9 cellular contexts compared by ENCODE assay signal in genomic region chr2:55112229-55113016, GRCh38.
DNase-seq lines count a peak whose midpoint lies in the region; ATAC-seq and TF ChIP-seq lines count a peak whose summit lies in the region.
"Had no signal": no experiment of that assay in that cellular context is flagged by ENCODE, and none has a peak within 500 bp of the region (broad histone marks: within the 10 kb centered on the region; RNA-seq: fewer than 3 reads in every experiment).

No MANE protein-coding gene starts in this region.

- H3K27me3 ChIP-seq in tibial nerve = no peaks in the 10 kb centered on the region
- no peaks in the 10 kb centered on the region for H3K27me3 ChIP-seq in CD4-positive, alpha-beta memory T cell (ENCODE audit: insufficient read depth, low read length)

- DNase-seq in COLO668 (lab: John Stamatoyannopoulos, UW; ENCODE audit: unreplicated experiment) = peak; percentile 70
- DNase-seq in NCI-H446 treated with DMSO at 0.1 percent for 48 hours (lab: John Stamatoyannopoulos, UW) = peak; percentile 25
- peak; percentile 70 for DNase-seq in cerebellar cortex (ENCODE audit: low spot score)
- DNase-seq in memory B cell (ENCODE audit: low spot score in 2 of 2) = no peak
- DNase-seq in tibial nerve (ENCODE audit: low spot score in 2 of 2) = peak; percentile 61 to 70
- DNase-seq in GM10266 (ENCODE audit: extremely low spot score) = no peak
- no peak for DNase-seq in CD4-positive, alpha-beta memory T cell

- CTCF ChIA-PET in CD4-positive, alpha-beta memory T cell (lab: Charles Lee; ENCODE audit: partially characterized antibody) = no interaction called here

- peak overlapping the region; percentile 1 for H3K27ac Mint-ChIP-seq in memory B cell
- no peak overlapping the region for H3K27ac Mint-ChIP-seq in CD4-positive, alpha-beta memory T cell

- H3K4me1 Mint-ChIP-seq in memory B cell = peaks cover 2% of the 10 kb centered on the region
- H3K4me1 Mint-ChIP-seq in CD4-positive, alpha-beta memory T cell = no peaks in the 10 kb centered on the region
- H3K4me1 Mint-ChIP-seq: central memory CD8-positive, alpha-beta T cell had no signal

- POLR2A ChIA-PET in CD4-positive, alpha-beta memory T cell (lab: Charles Lee; ENCODE audit: partially characterized antibody) = no interaction called here

- intact Hi-C loops in CD4-positive, alpha-beta memory T cell (cut with micrococcal nuclease) = no loop called here

- ATAC-seq in memory B cell (ENCODE audit: low read depth) (peak; percentile 12), HG03442 (IDR thresholded peaks at IDR 0.05; ENCODE audit: unreplicated experiment) (no peak)

- 28 to 29% methylated on average over 13 of the region's 13 CpGs for WGBS in tibial nerve, 2 donors

- no peaks in the 10 kb centered on the region for H3K36me3 ChIP-seq in tibial nerve
- no peaks in the 10 kb centered on the region for H3K36me3 ChIP-seq in CD4-positive, alpha-beta memory T cell (ENCODE audit: insufficient read depth, low read length)

- no peaks in the 10 kb centered on the region for H3K9me3 ChIP-seq in tibial nerve
- no peaks in the 10 kb centered on the region for H3K9me3 ChIP-seq in CD4-positive, alpha-beta memory T cell (ENCODE audit: control insufficient read depth in 1 of 2, low read length in 2 of 2)

- no peak for TF ChIP-seq POLR2A in tibial nerve (IDR thresholded peaks at IDR 0.05)

- TF ChIP-seq CTCF in tibial nerve (IDR thresholded peaks at IDR 0.05) = no peak
- TF ChIP-seq CTCF in GM10266 (IDR thresholded peaks at IDR 0.05; ENCODE audit: control insufficient read depth, insufficient read depth, low read depth, missing control alignments) = no peak

- peaks cover 0 to 23% (median 12%) of the 10 kb centered on the region in 4 donors for H3K4me1 ChIP-seq in tibial nerve
- no peaks in the 10 kb centered on the region for H3K4me1 ChIP-seq in CD4-positive, alpha-beta memory T cell (ENCODE audit: insufficient read depth, low read length)

- H3K4me3 Mint-ChIP-seq in memory B cell = no peak overlapping the region
- H3K4me3 Mint-ChIP-seq in CD4-positive, alpha-beta memory T cell = no peak overlapping the region
- H3K4me3 Mint-ChIP-seq: central memory CD8-positive, alpha-beta T cell had no signal

- H3K4me3 ChIP-seq in tibial nerve = no peak overlapping the region
- no peak overlapping the region for H3K4me3 ChIP-seq in CD4-positive, alpha-beta memory T cell (ENCODE audit: low read length in 2 of 2)

- H3K27ac ChIP-seq in tibial nerve = peak overlapping the region; percentile 11 to 85 (median 70)
- no peak overlapping the region for H3K27ac ChIP-seq in CD4-positive, alpha-beta memory T cell (ENCODE audit: low read depth, low read length)

- H3K36me3 Mint-ChIP-seq in memory B cell = no peaks in the 10 kb centered on the region
- H3K36me3 Mint-ChIP-seq in CD4-positive, alpha-beta memory T cell = no peaks in the 10 kb centered on the region

- no peaks in the 10 kb centered on the region for H3K9me3 Mint-ChIP-seq in memory B cell
- H3K9me3 Mint-ChIP-seq in CD4-positive, alpha-beta memory T cell = no peaks in the 10 kb centered on the region
- H3K9me3 Mint-ChIP-seq: central memory CD8-positive, alpha-beta T cell had no signal

- H3K27me3 Mint-ChIP-seq in memory B cell = no peaks in the 10 kb centered on the region
- peaks cover 0 to 1% of the 10 kb centered on the region in 2 donors for H3K27me3 Mint-ChIP-seq in CD4-positive, alpha-beta memory T cell
- H3K27me3 Mint-ChIP-seq: central memory CD8-positive, alpha-beta T cell had no signal

- peak in 1 of 2 donors; percentile 38 for TF ChIP-seq EP300 in tibial nerve (IDR thresholded peaks at IDR 0.05)

Comparison
In these comparisons a context has a peak if more than half of its experiments do, and no peak if none do; other contexts are left out.
1. DNase-seq: peak in COLO668 (single experiment), NCI-H446 treated with DMSO at 0.1 percent for 48 hours (single experiment), cerebellar cortex (single experiment) and tibial nerve (2 of 2); none in memory B cell (0 of 2), GM10266 (single experiment) and CD4-positive, alpha-beta memory T cell (0 of 5).